11 cellular contexts compared by ENCODE assay signal in genomic region chr12:12018454-12018853, GRCh38. TPM values are rescaled to one million over a fixed set of nuclear protein-coding genes. Genes with fewer than 3 reads are reported as not detected.
A peak's percentile ranks its signal among the peaks of the same experiment; 100 is the strongest.
DNase-seq lines count a peak whose midpoint lies in the region; ATAC-seq and TF ChIP-seq lines count a peak whose summit lies in the region.
"Had no signal": no experiment of that assay in that cellular context is flagged by ENCODE, and none has a peak within 500 bp of the region (broad histone marks: within the 10 kb centered on the region; RNA-seq: fewer than 3 reads in every experiment).

No MANE protein-coding gene starts in this region.

- H3K4me1 Mint-ChIP-seq in mesothelial cell of epicardium = peaks cover 15% of the 10 kb centered on the region

- WGBS in mammary epithelial cell (ENCODE audit: low coverage, missing lambda C conversion rate) = 21% methylated on average over 7 of the region's 8 CpGs

- no peak overlapping the region for H3K9ac ChIP-seq in mammary epithelial cell (ENCODE audit: insufficient read depth, low read length)

- H3K4me2 ChIP-seq in mammary epithelial cell (ENCODE audit: insufficient read depth, low read depth, low read length) = peak overlapping the region; percentile 37

- no peaks in the 10 kb centered on the region for H4K20me1 ChIP-seq in mammary epithelial cell (ENCODE audit: insufficient read depth, low read length)

- H3K9me3 Mint-ChIP-seq in mesothelial cell of epicardium = no peaks in the 10 kb centered on the region
- H3K9me3 Mint-ChIP-seq: CD8-positive, alpha-beta T cell had no signal

- H3K27ac Mint-ChIP-seq in mesothelial cell of epicardium = peak overlapping the region; percentile 30
- H3K27ac Mint-ChIP-seq: CD8-positive, alpha-beta T cell had no signal

- H3K36me3 Mint-ChIP-seq in mesothelial cell of epicardium = no peaks in the 10 kb centered on the region
- H3K36me3 Mint-ChIP-seq: CD8-positive, alpha-beta T cell had no signal

- intact Hi-C loops in mammary epithelial cell (cut with micrococcal nuclease) = loop anchor here (5.0 kb wide), 1 partner anchor 436 kb away; no protein-coding TSS in a partner anchor

- TF ChIP-seq CTCF in mammary epithelial cell (conservative IDR thresholded peaks at IDR 0.05 in 1 of 2, IDR thresholded peaks at IDR 0.05 in 1 of 2; ENCODE audit: extremely low read depth in 1 of 2, insufficient read depth in 1 of 2, low read depth in 1 of 2, low read length in 2 of 2) (no peak), mesothelial cell of epicardium (IDR thresholded peaks at IDR 0.05; ENCODE audit: unreplicated experiment) (no peak)

- no TSS peak for BruUV-seq in mammary epithelial cell (replicated peaks; lab: Mats Ljungman, UMichigan)

- H3K4me3 Mint-ChIP-seq in mesothelial cell of epicardium = no peak overlapping the region
- H3K4me3 Mint-ChIP-seq: CD8-positive, alpha-beta T cell had no signal

- ATAC-seq in GM18520 (IDR thresholded peaks at IDR 0.05; ENCODE audit: unreplicated experiment) (no peak), GM21786 (IDR thresholded peaks at IDR 0.05; ENCODE audit: unreplicated experiment) (no peak), GM18517 (IDR thresholded peaks at IDR 0.05; ENCODE audit: unreplicated experiment) (no peak)
- ATAC-seq: CD8-positive, alpha-beta T cell; left lung had no signal

- dilution Hi-C loops in mammary epithelial cell (cut with HindIII; ENCODE audit: low sequenced_read_pairs) = no loop called here

- H2AFZ ChIP-seq in mammary epithelial cell (ENCODE audit: low read depth, low read length) = peak overlapping the region; percentile 82

- H3K27me3 ChIP-seq in mammary epithelial cell (ENCODE audit: insufficient read depth, low read length) = no peaks in the 10 kb centered on the region
- H3K27me3 ChIP-seq: left lung had no signal

- no peaks in the 10 kb centered on the region for H3K27me3 Mint-ChIP-seq in mesothelial cell of epicardium (ENCODE audit: low read depth)

- in situ Hi-C loops in mammary epithelial cell (cut with MboI; ENCODE audit: low sequenced_read_pairs in 2 of 2) = no loop called here

- H3K36me3 ChIP-seq in mammary epithelial cell (ENCODE audit: insufficient read depth, low read length) = no peaks in the 10 kb centered on the region
- H3K36me3 ChIP-seq: left lung had no signal

- CTCF ChIA-PET in mammary epithelial cell (lab: Charles Lee; ENCODE audit: low non-redundant PET) = no interaction called here

- H3K27ac ChIP-seq in mammary epithelial cell (ENCODE audit: insufficient read depth, low read depth, low read length) = peak overlapping the region; percentile 41
- H3K27ac ChIP-seq: left lung had no signal

- H3K4me1 ChIP-seq in mammary epithelial cell (ENCODE audit: insufficient read depth, low read length) = peaks cover 18% of the 10 kb centered on the region
- H3K4me1 ChIP-seq: left lung had no signal

- DNase-seq in COLO829 (ENCODE audit: low spot score) (peak; percentile 91), LHCN-M2 (ENCODE audit: low read depth) (peak; percentile 19), mammary epithelial cell (peak; percentile 90), mesothelial cell of epicardium (ENCODE audit: low spot score in 2 of 2, unreplicated experiment in 2 of 2) (no peak), NCI-H2081 (lab: John Stamatoyannopoulos, UW) (no peak)
- DNase-seq: CD8-positive, alpha-beta T cell; left lung; retina had no signal

- H3K4me3 ChIP-seq in mammary epithelial cell (replicated peaks in 1 of 3; ENCODE audit: insufficient read depth in 1 of 3, low read depth in 2 of 3, low read length in 3 of 3) = no peak overlapping the region
- H3K4me3 ChIP-seq: left lung had no signal

- no peaks in the 10 kb centered on the region for H3K9me3 ChIP-seq in mammary epithelial cell (replicated peaks; ENCODE audit: insufficient read depth, low read length)
- H3K9me3 ChIP-seq: left lung had no signal

- no peaks in the 10 kb centered on the region for H3K79me2 ChIP-seq in mammary epithelial cell (ENCODE audit: insufficient read depth, low read length)

RNA-seq across cellular contexts. Expression of gene BCL2L14, which starts 52.3 kb away (rescaled TPM):
- total RNA-seq in LHCN-M2 (2014; rRNA removed) (not detected in 2 replicates), mammary epithelial cell (not detected), mesothelial cell of epicardium (not detected in 3 replicates)
- not detected for polyA plus RNA-seq in LHCN-M2 (2012)
- not detected for polyA plus RNA-seq in mammary epithelial cell
- not detected for polyA minus RNA-seq in mammary epithelial cell

Comparison
In these comparisons a context has a peak if more than half of its experiments do, and no peak if none do; other contexts are left out.
1. DNase-seq: peak in COLO829 (single experiment), LHCN-M2 (single experiment) and mammary epithelial cell (single experiment); none in mesothelial cell of epicardium (0 of 2) and NCI-H2081 (0 of 2).